8 cellular contexts compared by ENCODE assay signal in genomic region chr4:158038718-158039117, GRCh38.
"Had no signal": no experiment of that assay in that cellular context is flagged by ENCODE, and none has a peak within 500 bp of the region (broad histone marks: within the 10 kb centered on the region; RNA-seq: fewer than 3 reads in every experiment).

No MANE protein-coding gene starts in this region.

- ATAC-seq: GM12878 had no signal

- DNase-seq: GDM1, GF-D8 had no signal

- H3K4me3 ChIP-seq: GM12878 had no signal

- FAIRE-seq: G401.6, GM12878, GM12891, GM12892, GM18507, GM19239 had no signal
